In the genomic region with DNA sequence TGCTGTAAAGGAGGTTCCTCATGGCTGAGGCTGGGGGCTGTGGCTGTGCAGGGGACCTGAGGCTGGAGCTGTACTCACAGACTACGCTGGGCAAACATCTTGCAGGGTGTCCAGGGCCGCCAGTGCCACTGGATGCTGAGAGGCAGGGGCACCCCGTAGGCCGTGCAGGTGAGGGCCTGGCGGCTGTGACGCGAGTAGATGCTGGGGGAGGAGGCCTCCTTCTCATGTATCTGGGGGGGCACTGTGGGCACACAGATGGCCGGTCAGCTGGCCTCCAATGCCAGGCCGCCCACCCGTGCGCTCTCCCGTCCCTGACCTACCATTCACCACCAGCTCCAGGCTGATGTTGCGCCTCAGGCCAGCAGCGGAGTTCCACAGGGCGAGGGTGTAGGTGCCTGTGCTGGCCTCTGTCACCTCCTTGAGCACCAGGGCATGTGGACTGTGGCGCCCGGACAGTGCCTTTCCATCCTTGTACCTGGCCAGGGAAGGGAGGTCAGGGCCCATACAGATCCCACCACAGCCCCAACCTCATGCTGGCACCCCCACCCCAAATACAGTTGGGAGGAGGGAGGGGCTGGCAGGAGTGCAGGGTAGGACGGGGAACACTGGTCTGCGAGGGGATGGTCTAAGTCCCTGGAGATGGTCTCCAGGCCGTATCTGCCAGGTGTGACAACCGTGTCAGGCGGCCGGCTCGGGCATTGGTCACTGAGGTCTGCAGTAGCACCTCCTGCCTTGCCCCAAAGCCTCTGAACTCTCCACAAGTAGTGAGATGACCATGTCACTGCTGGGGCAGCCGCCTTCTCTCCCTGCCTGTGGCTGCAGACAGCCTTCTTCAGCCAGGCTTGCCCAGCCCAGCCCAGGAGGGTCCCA, we compare ENCODE assay signal across 20 cellular contexts. TPM values are rescaled to one million over a fixed set of nuclear protein-coding genes. Genes with fewer than 3 reads are reported as not detected.
A peak's percentile ranks its signal among the peaks of the same experiment; 100 is the strongest.
DNase-seq lines count a peak whose midpoint lies in the region; FAIRE-seq and TF ChIP-seq lines count a peak whose summit lies in the region.
"Had no signal": no experiment of that assay in that cellular context is flagged by ENCODE, and none has a peak within 500 bp of the region (broad histone marks: within the 10 kb centered on the region; RNA-seq: fewer than 3 reads in every experiment).

No MANE protein-coding gene starts in this region.

- peak overlapping the region; percentile 81 for H2AK5ac ChIP-seq in neuronal stem cell (ENCODE audit: low read depth, low read length)

- H2BK15ac ChIP-seq in neuronal stem cell (ENCODE audit: low read length): no peak overlapping the region

- peak overlapping the region; percentile 94 for H3K14ac ChIP-seq in neuronal stem cell (ENCODE audit: low read length)

- H3K9me3 Mint-ChIP-seq in endothelial cell (ENCODE audit: unreplicated experiment): no peaks in the 10 kb centered on the region
- H3K9me3 Mint-ChIP-seq: CD4-positive, alpha-beta T cell; CD8-positive, alpha-beta memory T cell; H9 had no signal

- peak overlapping the region in 8 of 11 experiments; percentile 38 to 72 (median 60); a peak in 14 of 22 replicates for H3K4me2 ChIP-seq in BLaER1 treated with 17β-estradiol and CSF1 and Interleukin-3, amounts not matched to agents 10 nM and 100 nM
- H3K4me2 ChIP-seq in neuronal stem cell (ENCODE audit: insufficient read depth, low read length, poor library complexity, severe bottlenecking): no peak overlapping the region

- WGBS in neuronal stem cell (ENCODE audit: extremely low coverage in 2 of 2, insufficient read length in 2 of 2, insufficient replicate concordance in 1 of 2), 2 donors: no CpG with 5 or more reads among the region's 25 CpGs

- no peak for FAIRE-seq in D721Med (lab: Jason Lieb, UNC)
- FAIRE-seq: GM12878, GM19239 had no signal

- peaks cover 32% of the 10 kb centered on the region for H3K27me3 Mint-ChIP-seq in endothelial cell (ENCODE audit: unreplicated experiment)
- H3K27me3 Mint-ChIP-seq: CD4-positive, alpha-beta T cell; CD8-positive, alpha-beta memory T cell had no signal

- no peaks in the 10 kb centered on the region for H3K27me3 ChIP-seq in BLaER1 treated with 17β-estradiol and CSF1 and Interleukin-3, amounts not matched to agents 10 nM and 100 nM
- H3K27me3 ChIP-seq in neuronal stem cell (ENCODE audit: control insufficient read depth in 3 of 3, insufficient read depth in 3 of 3, low read depth in 1 of 3, low read length in 3 of 3) (peaks cover 0 to 41% (median 0%) of the 10 kb centered on the region in 3 experiments), Peyer's patch (no peaks in the 10 kb centered on the region)

- H3K4me3 Mint-ChIP-seq in endothelial cell (ENCODE audit: unreplicated experiment): no peak overlapping the region
- H3K4me3 Mint-ChIP-seq: CD14-positive monocyte; CD4-positive, alpha-beta T cell; H9 had no signal

- no peak overlapping the region for H2BK12ac ChIP-seq in neuronal stem cell (ENCODE audit: low read length)

- DNase-seq in endothelial cell (ENCODE audit: low spot score) (no peak), neuronal stem cell (ENCODE audit: low spot score) (no peak), DMS79 (lab: John Stamatoyannopoulos, UW) (no peak), Peyer's patch (no peak), D721Med (ENCODE audit: insufficient read length, low spot score) (no peak)
- DNase-seq: CD4-positive, alpha-beta T cell; CD8-positive, alpha-beta memory T cell; DMS153; EL; GDM1; GM23248; H9 had no signal

- H3K27ac Mint-ChIP-seq in endothelial cell (ENCODE audit: unreplicated experiment): peak overlapping the region; percentile 42
- H3K27ac Mint-ChIP-seq: CD14-positive monocyte; CD4-positive, alpha-beta T cell had no signal

- no peak overlapping the region for H2AFZ ChIP-seq in neuronal stem cell (ENCODE audit: low read length)
- H2AFZ ChIP-seq: GM23248 had no signal

- no peaks in the 10 kb centered on the region for H3K9me3 ChIP-seq in BLaER1 treated with 17β-estradiol and CSF1 and Interleukin-3, amounts not matched to agents 10 nM and 100 nM (replicated peaks in 1 of 11)
- H3K9me3 ChIP-seq in neuronal stem cell (replicated peaks in 1 of 2; ENCODE audit: control insufficient read depth in 2 of 2, insufficient read depth in 1 of 2, low read depth in 1 of 2, low read length in 2 of 2) (no peaks in the 10 kb centered on the region), Peyer's patch (no peaks in the 10 kb centered on the region)

- peak overlapping the region; percentile 91 for H2BK120ac ChIP-seq in neuronal stem cell (ENCODE audit: low read depth, low read length)

- no peak for TF ChIP-seq POLR2A in Peyer's patch (IDR thresholded peaks at IDR 0.05)

- peaks cover 10 to 57% (median 49%) of the 10 kb centered on the region in 10 experiments for H3K4me1 ChIP-seq in BLaER1 treated with 17β-estradiol and CSF1 and Interleukin-3, amounts not matched to agents 10 nM and 100 nM
- H3K4me1 ChIP-seq in neuronal stem cell (ENCODE audit: control insufficient read depth in 2 of 2, insufficient read depth in 1 of 2, low read depth in 1 of 2, low read length in 2 of 2) (peaks cover 6 to 8% of the 10 kb centered on the region in 2 donors), Peyer's patch (no peaks in the 10 kb centered on the region)

- no peak overlapping the region for H3K4me3 ChIP-seq in BLaER1 treated with 17β-estradiol and CSF1 and Interleukin-3, amounts not matched to agents 10 nM and 100 nM
- H3K4me3 ChIP-seq in neuronal stem cell (ENCODE audit: low read length in 2 of 2) (no peak overlapping the region), Peyer's patch (no peak overlapping the region)
- H3K4me3 ChIP-seq: GM12878, GM23248 had no signal

- no peak overlapping the region for H3K27ac ChIP-seq in BLaER1 treated with 17β-estradiol and CSF1 and Interleukin-3, amounts not matched to agents 10 nM and 100 nM
- H3K27ac ChIP-seq in neuronal stem cell (replicated peaks; ENCODE audit: low read length) (no peak overlapping the region), Peyer's patch (no peak overlapping the region)
- H3K27ac ChIP-seq: GM23248 had no signal

- H3K36me3 ChIP-seq in BLaER1 treated with 17β-estradiol and CSF1 and Interleukin-3, amounts not matched to agents 10 nM and 100 nM: no peaks in the 10 kb centered on the region
- no peaks in the 10 kb centered on the region for H3K36me3 ChIP-seq in neuronal stem cell (replicated peaks in 1 of 2; ENCODE audit: control insufficient read depth in 2 of 2, insufficient read depth in 2 of 2, low read length in 2 of 2)
- no peaks in the 10 kb centered on the region for H3K36me3 ChIP-seq in Peyer's patch

- TF ChIP-seq CTCF in endothelial cell (IDR thresholded peaks at IDR 0.05; ENCODE audit: unreplicated experiment) (no peak), Peyer's patch (IDR thresholded peaks at IDR 0.05) (no peak), D721Med (IDR thresholded peaks at IDR 0.05; ENCODE audit: insufficient read depth, missing control alignments) (no peak)

- H4K20me1 ChIP-seq in BLaER1 treated with 17β-estradiol and CSF1 and Interleukin-3, amounts not matched to agents 10 nM and 100 nM: no peaks in the 10 kb centered on the region

- peak overlapping the region; percentile 48 for H3K18ac ChIP-seq in neuronal stem cell (ENCODE audit: low read length)

- peak overlapping the region; percentile 82 for H4K91ac ChIP-seq in neuronal stem cell (ENCODE audit: low read depth, low read length, poor library complexity)

- peaks cover 34% of the 10 kb centered on the region for H3K4me1 Mint-ChIP-seq in endothelial cell (ENCODE audit: unreplicated experiment)
- H3K4me1 Mint-ChIP-seq: CD14-positive monocyte had no signal

- no peaks in the 10 kb centered on the region for H3K79me1 ChIP-seq in neuronal stem cell (ENCODE audit: low read depth, low read length)

- no peak overlapping the region for H3K9ac ChIP-seq in BLaER1 treated with 17β-estradiol and CSF1 and Interleukin-3, amounts not matched to agents 10 nM and 100 nM
- H3K9ac ChIP-seq in neuronal stem cell (ENCODE audit: low read depth, low read length, poor library complexity): peak overlapping the region; percentile 70
- H3K9ac ChIP-seq: GM23248 had no signal

- peak overlapping the region; percentile 80 for H3K23ac ChIP-seq in neuronal stem cell (ENCODE audit: low read depth, low read length, poor library complexity)

- peaks cover 39% of the 10 kb centered on the region for H3K36me3 Mint-ChIP-seq in endothelial cell (ENCODE audit: low read depth, unreplicated experiment)
- H3K36me3 Mint-ChIP-seq: CD14-positive monocyte had no signal

- H3K4ac ChIP-seq in neuronal stem cell (ENCODE audit: low read length): no peak overlapping the region

- H2BK5ac ChIP-seq in neuronal stem cell (ENCODE audit: low read length): peak overlapping the region; percentile 90

- H4K8ac ChIP-seq in neuronal stem cell (ENCODE audit: low read depth, low read length): no peak overlapping the region

RNA-seq across cellular contexts. Expression of gene FLT4, which starts 23.4 kb away (rescaled TPM):
- total RNA-seq in endothelial cell (ENCODE audit: unreplicated experiment) (541 TPM), Peyer's patch (10 to 100 TPM in 1 of 4 donors, 1 to 10 TPM in 3; 3.9 to 17.3 (median 6.1) TPM)
- polyA plus RNA-seq in neuronal stem cell (2013, experiment 1 of 2): 5.4 TPM
- polyA plus RNA-seq in neuronal stem cell (2013, experiment 2 of 2): 5.5 TPM
- total RNA-seq: GM12878, GM23248, H4 had no signal
- polyA plus RNA-seq: CD14-positive monocyte, GM23248 had no signal

RNA-seq across cellular contexts. Expression of gene SCGB3A1, which starts 34.7 kb away (rescaled TPM):
- total RNA-seq in endothelial cell (ENCODE audit: unreplicated experiment) (5.4 TPM), Peyer's patch (not detected)
- polyA plus RNA-seq in neuronal stem cell (2013, experiment 1 of 2): 0.75 TPM
- 0.66 TPM for polyA plus RNA-seq in neuronal stem cell (2013, experiment 2 of 2)
- total RNA-seq: A172; A673; CD4-positive, alpha-beta T cell; GM23248; H4; H9 had no signal
- polyA plus RNA-seq: BJ, GM12878, GM23248 had no signal

Comparison
In these comparisons a context has a peak if more than half of its experiments do, and no peak if none do; other contexts are left out.
1. RNA of gene FLT4, which starts 23.4 kb away (total RNA-seq): 541 TPM in endothelial cell (single experiment); 3.9 to 17.3 TPM in Peyer's patch; every median in the first group is over 10 times any median in the second.